8 cellular contexts compared by ENCODE assay signal in genomic region chr10:31318382-31318853, GRCh38. TPM values are rescaled to one million over a fixed set of nuclear protein-coding genes. Genes with fewer than 3 reads are reported as not detected.
DNase-seq lines count a peak whose midpoint lies in the region; ATAC-seq and TF ChIP-seq lines count a peak whose summit lies in the region.

No MANE protein-coding gene starts in this region.

- DNase-seq in Calu3 (no peak), SKM-1 (lab: John Stamatoyannopoulos, UW; ENCODE audit: unreplicated experiment) (peak; percentile 16), amniotic stem cell (lab: John Stamatoyannopoulos, UW) (peak; percentile 14), right cardiac atrium (peak; percentile 66 to 83 (median 74)), renal cortical epithelial cell (ENCODE audit: low read depth) (peak; percentile 80), cerebellar nuclear complex (lab: John Stamatoyannopoulos, UW) (no peak)

- H3K9me3 ChIP-seq in right cardiac atrium (ENCODE audit: control insufficient read depth, low read length) = no peaks in the 10 kb centered on the region

- H3K4me1 Mint-ChIP-seq in Calu3 (ENCODE audit: low read depth, unreplicated experiment) = peaks cover 27% of the 10 kb centered on the region

- under 1% methylated on average over 32 of the region's 32 CpGs for WGBS in right cardiac atrium

- intact Hi-C loops in Calu3 (cut with micrococcal nuclease; ENCODE audit: unreplicated experiment) (loop anchor here (5.0 kb wide), 1 partner anchor 221 kb away; no protein-coding TSS in a partner anchor), right cardiac atrium (cut with DNase I) (loop anchor here in 3 of 4 donors (5.0 to 10.0 kb wide), 4 partner anchors 184 to 536 kb away; partner anchors contain the start of gene ZNF438 (in 1 of the 3))

- peak overlapping the region; percentile 82 for H3K27ac Mint-ChIP-seq in Calu3 (ENCODE audit: unreplicated experiment)

- H3K27me3 ChIP-seq in right cardiac atrium (ENCODE audit: control insufficient read depth, insufficient read depth) = no peaks in the 10 kb centered on the region

- peaks cover 39% of the 10 kb centered on the region for H3K36me3 Mint-ChIP-seq in Calu3 (ENCODE audit: insufficient read depth, unreplicated experiment)

- TF ChIP-seq CTCF in Calu3 (IDR thresholded peaks at IDR 0.05; ENCODE audit: unreplicated experiment) = no peak

- H3K4me3 Mint-ChIP-seq in Calu3 (ENCODE audit: low read depth, unreplicated experiment) = peak overlapping the region; percentile 83

- TSS peak; percentile 72 for BruUV-seq in Calu3 (replicated peaks; lab: Mats Ljungman, UMichigan)

- no peaks in the 10 kb centered on the region for H3K27me3 Mint-ChIP-seq in Calu3 (ENCODE audit: unreplicated experiment)

- H3K4me1 ChIP-seq in right cardiac atrium (ENCODE audit: control insufficient read depth, insufficient read depth, low read length) = no peaks in the 10 kb centered on the region

- CTCF ChIA-PET in Calu3 (lab: Charles Lee) = no interaction called here

- H3K4me3 ChIP-seq in right cardiac atrium (ENCODE audit: low read length) = peak overlapping the region; percentile 96

- ATAC-seq in GM19452 (IDR thresholded peaks at IDR 0.05; ENCODE audit: unreplicated experiment) (peak; percentile 67), HG03521 (IDR thresholded peaks at IDR 0.05; ENCODE audit: unreplicated experiment) (peak; percentile 68), right cardiac atrium (peak; percentile 79 to 80)

- H3K27ac ChIP-seq in right cardiac atrium (ENCODE audit: low read length) = peak overlapping the region; percentile 87

- no peaks in the 10 kb centered on the region for H3K9me3 Mint-ChIP-seq in Calu3 (ENCODE audit: low read depth, unreplicated experiment)

RNA-seq across cellular contexts. Expression of gene ZEB1, which starts 0.6 kb away (rescaled TPM):
- total RNA-seq in Calu3 (2022) (7.1 and 10.3 TPM in 2 replicates), right cardiac atrium (10 to 100 TPM; 64.9 to 72.8 (median 69.2) TPM), renal cortical epithelial cell (26.6 and 84.1 TPM in 2 replicates)
- 13.9 TPM for polyA plus RNA-seq in right cardiac atrium

Comparison
In these comparisons a context has a peak if more than half of its experiments do, and no peak if none do; other contexts are left out.
1. DNase-seq: peak in SKM-1 (single experiment), amniotic stem cell (single experiment), right cardiac atrium (3 of 3) and renal cortical epithelial cell (single experiment); none in Calu3 (single experiment) and cerebellar nuclear complex (0 of 2).
2. Peak in every context shown above with its lines, with median percentiles within 50 percentile points of each other: ATAC-seq.